22 cellular contexts compared by ENCODE assay signal in the genomic region with DNA sequence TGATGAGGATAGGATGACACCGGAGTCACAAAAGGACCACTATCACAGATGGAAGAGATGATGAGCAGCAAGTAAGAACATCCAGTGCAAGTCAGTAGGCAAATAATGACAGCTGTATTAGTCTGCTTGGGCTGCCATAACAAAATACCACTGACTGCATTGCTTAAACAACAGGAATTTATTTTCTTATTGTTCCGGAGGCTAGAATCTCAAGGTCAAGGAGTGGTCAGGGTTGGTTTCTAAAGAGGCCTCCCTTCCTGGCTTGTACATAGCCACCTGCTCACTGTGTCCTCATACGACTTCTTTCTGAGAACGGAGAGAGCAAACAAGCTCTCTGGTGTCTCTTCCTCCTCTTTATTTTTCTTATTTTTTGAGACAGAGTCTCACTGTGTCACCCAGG.
DNase-seq lines count a peak whose midpoint lies in the region; ATAC-seq, FAIRE-seq and TF ChIP-seq lines count a peak whose summit lies in the region.
"Had no signal": no experiment of that assay in that cellular context is flagged by ENCODE, and none has a peak within 500 bp of the region (broad histone marks: within the 10 kb centered on the region; RNA-seq: fewer than 3 reads in every experiment).

No MANE protein-coding gene starts in this region.

- TF ChIP-seq EP300 in HepG2 (IDR thresholded peaks at IDR 0.05; ENCODE audit: low read depth in 2 of 2, low read length in 2 of 2) (no peak), HepG2 (CRISPR knock-in tag; IDR thresholded peaks at IDR 0.05; ENCODE audit: borderline replicate concordance) (no peak)

- POLR2A ChIA-PET in HepG2 (lab: Yijun Ruan, JAX), result no interaction called here

- H3K36me3 ChIP-seq in HepG2 (replicated peaks in 1 of 2; ENCODE audit: control insufficient read depth in 1 of 2, insufficient read depth in 2 of 2, low read length in 2 of 2) (no peaks in the 10 kb centered on the region), right lobe of liver (no peaks in the 10 kb centered on the region)
- H3K36me3 ChIP-seq: BLaER1 had no signal

- no peaks in the 10 kb centered on the region for H4K20me1 ChIP-seq in HepG2 (ENCODE audit: insufficient read depth, low read length)
- H4K20me1 ChIP-seq: BLaER1 had no signal

- H3K4me2 ChIP-seq in HepG2 (ENCODE audit: low read depth, low read length), result no peak overlapping the region
- H3K4me2 ChIP-seq: BLaER1 had no signal

- ATAC-seq in HepG2 (no peak), right lobe of liver (no peak), GM19351 (IDR thresholded peaks at IDR 0.05; ENCODE audit: unreplicated experiment) (no peak), foreskin keratinocyte (no peak)
- ATAC-seq: CD8-positive, alpha-beta T cell had no signal

- TF ChIP-seq POLR2A in HepG2 (IDR thresholded peaks at IDR 0.05; ENCODE audit: insufficient read depth in 1 of 2, low read depth in 2 of 2, low read length in 2 of 2) (no peak), right lobe of liver (IDR thresholded peaks at IDR 0.05) (no peak)

- intact Hi-C loops in HepG2 (cut with micrococcal nuclease; ENCODE audit: unreplicated experiment), result no loop called here
- intact Hi-C loops in right lobe of liver (cut with DNase I), result no loop called here

- in situ Hi-C loops in HepG2 (cut with HindIII; ENCODE audit: extremely low pct_ligation_motif_present, low pct_unique_long_range_greater_than_20kb), result loop anchor here (25.0 kb wide), 1 partner anchor 407 kb away; no protein-coding TSS in a partner anchor

- BruUV-seq in HepG2 (replicated peaks; lab: Mats Ljungman, UMichigan), result no TSS peak

- TF ChIP-seq RAD21 in HepG2 (CRISPR knock-in tag; IDR thresholded peaks at IDR 0.05), result no peak

- H3K27ac ChIP-seq in HepG2 (ENCODE audit: extremely low read length, insufficient read depth, low read length), result no peak overlapping the region
- no peak overlapping the region for H3K27ac ChIP-seq in right lobe of liver
- H3K27ac ChIP-seq in foreskin keratinocyte, result no peak overlapping the region
- H3K27ac ChIP-seq: 22Rv1, BLaER1, C4-2B had no signal

- H3K9ac ChIP-seq in HepG2 (ENCODE audit: insufficient read depth, low read depth, low read length), result no peak overlapping the region
- H3K9ac ChIP-seq: BLaER1 had no signal

- no peaks in the 10 kb centered on the region for H3K27me3 ChIP-seq in HepG2 (ENCODE audit: control insufficient read depth in 1 of 2, insufficient read depth in 2 of 2, low read length in 2 of 2)
- H3K27me3 ChIP-seq in right lobe of liver, result no peaks in the 10 kb centered on the region
- H3K27me3 ChIP-seq in foreskin keratinocyte, result no peaks in the 10 kb centered on the region
- H3K27me3 ChIP-seq: BLaER1 had no signal

- H3K4me1 ChIP-seq in HepG2 (ENCODE audit: insufficient read depth, low read length), result no peaks in the 10 kb centered on the region
- H3K4me1 ChIP-seq in right lobe of liver, result no peaks in the 10 kb centered on the region
- H3K4me1 ChIP-seq in foreskin keratinocyte, result no peaks in the 10 kb centered on the region
- H3K4me1 ChIP-seq: BLaER1, Caco-2 had no signal

- H3K9me3 ChIP-seq in HepG2 (ENCODE audit: low read length) (no peaks in the 10 kb centered on the region), right lobe of liver (no peaks in the 10 kb centered on the region)
- H3K9me3 ChIP-seq: BLaER1, Caco-2 had no signal

- no peak for DNase-seq in HepG2 (ENCODE audit: low spot score)
- DNase-seq in right lobe of liver, result no peak
- DNase-seq in choroid plexus epithelial cell (ENCODE audit: low read depth), result peak; percentile 54
- DNase-seq in myocyte (ENCODE audit: low read depth), result peak; percentile 65
- no peak for DNase-seq in NK-92 treated with Interleukin-12 subunit alpha and Interleukin-12 subunit beta, amount 100 ng/mL, for 24 hours (lab: John Stamatoyannopoulos, UW)
- no peak for DNase-seq in foreskin keratinocyte
- DNase-seq: Caco-2; CD4-positive, CD25-positive, alpha-beta regulatory T cell; CD8-positive, alpha-beta T cell; DMS153; DND-41; H7; HCEC 1CT had no signal

- CTCF ChIA-PET in HepG2 (lab: Yijun Ruan, JAX; ENCODE audit: low intra/inter-chr PET ratio, low total read pairs), result no interaction called here

- FAIRE-seq in HepG2 (lab: Jason Lieb, UNC), result no peak
- FAIRE-seq: A204.1, G401.6, GM12892, GM19239, H1 had no signal

- WGBS in HepG2 (ENCODE audit: low lambda C conversion rate), result 24% methylated on average over 4 of the region's 4 CpGs
- WGBS in right lobe of liver (ENCODE audit: insufficient coverage, low coverage, low lambda C conversion rate, missing lambda C conversion rate), result 63% methylated on average over 4 of the region's 4 CpGs

- TF ChIP-seq CTCF in HepG2 (CRISPR knock-in tag; IDR thresholded peaks at IDR 0.05) (no peak), right lobe of liver (IDR thresholded peaks at IDR 0.05) (no peak), choroid plexus epithelial cell (conservative IDR thresholded peaks at IDR 0.05; ENCODE audit: low read depth, low read length) (no peak), foreskin keratinocyte (conservative IDR thresholded peaks at IDR 0.05) (no peak)

- no peaks in the 10 kb centered on the region for H3K79me2 ChIP-seq in HepG2 (ENCODE audit: insufficient read depth, low read length)

- no peak overlapping the region for H2AFZ ChIP-seq in HepG2 (ENCODE audit: low read length)

- no peak overlapping the region for H3K4me3 ChIP-seq in HepG2 (replicated peaks in 1 of 3; ENCODE audit: insufficient read depth in 1 of 3, low read depth in 2 of 3, low read length in 3 of 3)
- H3K4me3 ChIP-seq in right lobe of liver, result no peak overlapping the region
- no peak overlapping the region for H3K4me3 ChIP-seq in choroid plexus epithelial cell (ENCODE audit: low read depth, low read length)
- H3K4me3 ChIP-seq: BLaER1 had no signal

TF ChIP-seq in HepG2, 621 proteins besides CTCF, POLR2A, EP300 and RAD21:
- TF ChIP-seq, protein P1, sequence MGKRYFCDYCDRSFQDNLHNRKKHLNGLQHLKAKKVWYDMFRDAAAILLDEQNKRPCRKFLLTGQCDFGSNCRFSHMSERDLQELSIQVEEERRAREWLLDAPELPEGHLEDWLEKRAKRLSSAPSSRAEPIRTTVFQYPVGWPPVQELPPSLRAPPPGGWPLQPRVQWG (CRISPR knock-in tag; IDR thresholded peaks at IDR 0.05; ENCODE audit: borderline replicate concordance, low read depth), result no peak
- TF ChIP-seq, protein P2, sequence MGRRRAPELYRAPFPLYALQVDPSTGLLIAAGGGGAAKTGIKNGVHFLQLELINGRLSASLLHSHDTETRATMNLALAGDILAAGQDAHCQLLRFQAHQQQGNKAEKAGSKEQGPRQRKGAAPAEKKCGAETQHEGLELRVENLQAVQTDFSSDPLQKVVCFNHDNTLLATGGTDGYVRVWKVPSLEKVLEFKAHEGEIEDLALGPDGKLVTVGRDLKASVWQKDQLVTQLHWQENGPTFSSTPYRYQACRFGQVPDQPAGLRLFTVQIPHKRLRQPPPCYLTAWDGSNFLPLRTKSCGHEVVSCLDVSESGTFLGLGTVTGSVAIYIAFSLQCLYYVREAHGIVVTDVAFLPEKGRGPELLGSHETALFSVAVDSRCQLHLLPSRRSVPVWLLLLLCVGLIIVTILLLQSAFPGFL (CRISPR knock-in tag; IDR thresholded peaks at IDR 0.05), result no peak
- no peak for TF ChIP-seq ZMAT3 (CRISPR knock-in tag; conservative IDR thresholded peaks at IDR 0.05)
- 0 out of 2 replicates have a peak, but pooled peaks have one; percentile 21 for TF ChIP-seq ZNF12 (CRISPR knock-in tag; IDR thresholded peaks at IDR 0.05)
- no peak for TF ChIP-seq ZNF33A (CRISPR knock-in tag; IDR thresholded peaks at IDR 0.05; ENCODE audit: borderline replicate concordance)
- no peak for TF ChIP-seq SALL2 (CRISPR knock-in tag; IDR thresholded peaks at IDR 0.05)
TF ChIP-seq in HepG2: peak in this region for 1.

Comparison
In these comparisons a context has a peak if more than half of its experiments do, and no peak if none do; other contexts are left out.
1. DNase-seq: peak in choroid plexus epithelial cell (single experiment) and myocyte (single experiment); none in HepG2 (single experiment), right lobe of liver (0 of 3), NK-92 treated with Interleukin-12 subunit alpha and Interleukin-12 subunit beta, amount 100 ng/mL, for 24 hours (single experiment) and foreskin keratinocyte (0 of 2).